1 cellular context compared by ENCODE assay signal in the genomic region with DNA sequence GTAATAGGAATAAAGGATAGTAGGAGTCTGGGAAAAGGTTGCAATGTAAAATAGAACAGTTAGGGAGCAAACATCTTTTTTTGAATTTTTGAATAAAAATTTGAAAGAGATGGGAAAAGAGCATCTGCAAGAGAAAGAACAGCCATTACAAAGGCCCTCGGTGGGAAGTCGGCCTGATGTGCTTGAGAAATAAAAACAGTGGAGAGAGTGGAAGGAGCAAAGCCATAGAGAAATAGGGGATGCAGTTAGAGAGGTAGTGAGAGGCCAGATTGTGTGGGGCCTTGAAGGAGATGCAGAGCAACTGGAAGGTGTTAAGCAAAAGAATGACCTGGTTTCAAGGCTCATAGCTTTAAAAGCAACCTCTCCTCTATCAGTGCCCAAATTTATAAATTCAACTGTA.
A peak's percentile ranks its signal among the peaks of the same experiment; 100 is the strongest.
TF ChIP-seq lines count a peak whose summit lies in the region.

No MANE protein-coding gene starts in this region.

TF ChIP-seq in H1, 55 proteins besides CTCF, POLR2A, EP300 and RAD21:
- no peak for TF ChIP-seq ZNF274 (IDR thresholded peaks at IDR 0.05; ENCODE audit: borderline replicate concordance, extremely low read depth, low read length)
- no peak for TF ChIP-seq CHD2 (IDR thresholded peaks at IDR 0.05; ENCODE audit: low read length)
- TF ChIP-seq RFX5 (IDR thresholded peaks at IDR 0.05; ENCODE audit: borderline replicate concordance, low read depth, low read length), result no peak
- TF ChIP-seq HDAC2 (IDR thresholded peaks at IDR 0.05; ENCODE audit: borderline replicate concordance in 1 of 2, low read depth in 2 of 2, low read length in 2 of 2), result 0 out of 4 replicates have a peak, but pooled peaks of 1 of the 2 experiments have one; percentile 52
- TF ChIP-seq GABPA (IDR thresholded peaks at IDR 0.05; ENCODE audit: borderline replicate concordance, insufficient read depth, low read length), result no peak
- 0 out of 2 replicates have a peak, but pooled peaks have one; percentile 16 for TF ChIP-seq TCF12 (IDR thresholded peaks at IDR 0.05; ENCODE audit: low read depth, low read length)
